ENCODE assay signal across 8 cellular contexts in genomic region chr16:635573-636205, GRCh38. TPM values are rescaled to one million over a fixed set of nuclear protein-coding genes. Genes with fewer than 3 reads are reported as not detected.
DNase-seq lines count a peak whose midpoint lies in the region; ATAC-seq and TF ChIP-seq lines count a peak whose summit lies in the region.

No MANE protein-coding gene starts in this region.

- peak overlapping the region; percentile 55 for H3K4me3 ChIP-seq in astrocyte of the cerebellum (ENCODE audit: low read depth, low read length)
- peak overlapping the region; percentile 95 for H3K4me3 ChIP-seq in lower lobe of right lung
- peak overlapping the region; percentile 69 to 96 for H3K4me3 ChIP-seq in vagina

- no peaks in the 10 kb centered on the region for H3K9me3 ChIP-seq in lower lobe of right lung
- no peaks in the 10 kb centered on the region for H3K9me3 ChIP-seq in vagina

- TF ChIP-seq CTCF in astrocyte of the cerebellum (IDR thresholded peaks at IDR 0.05; ENCODE audit: low read depth, low read length, missing control alignments) (no peak), lower lobe of right lung (IDR thresholded peaks at IDR 0.05) (no peak), vagina (IDR thresholded peaks at IDR 0.05) (no peak)

- TF ChIP-seq POLR2A in vagina (IDR thresholded peaks at IDR 0.05), result no peak

- H3K36me3 ChIP-seq in lower lobe of right lung (peaks cover 5% of the 10 kb centered on the region), vagina (no peaks in the 10 kb centered on the region)

- in situ Hi-C loops in astrocyte of the cerebellum (cut with HindIII; ENCODE audit: low sequenced_read_pairs), result no loop called here

- DNase-seq in astrocyte of the cerebellum (ENCODE audit: low read depth) (no peak), lower lobe of right lung (no peak), vagina (ENCODE audit: extremely low spot score in 2 of 2) (no peak), mucosa of gallbladder (ENCODE audit: low spot score) (no peak), NCI-H524 treated with DMSO at 0.1 percent for 48 hours (lab: John Stamatoyannopoulos, UW) (no peak), cerebellar nuclear complex (lab: John Stamatoyannopoulos, UW) (no peak)

- H3K27me3 ChIP-seq in lower lobe of right lung (ENCODE audit: low read depth), result no peaks in the 10 kb centered on the region
- no peaks in the 10 kb centered on the region for H3K27me3 ChIP-seq in vagina

- ATAC-seq in GM18861 (IDR thresholded peaks at IDR 0.05; ENCODE audit: unreplicated experiment), result peak; percentile 1
- ATAC-seq in HG03457 (IDR thresholded peaks at IDR 0.05; ENCODE audit: unreplicated experiment), result peak; percentile 1
- ATAC-seq in lower lobe of right lung, result no peak

- intact Hi-C loops in lower lobe of right lung (cut with DNase I), result no loop called here
- intact Hi-C loops in vagina (cut with DNase I), result no loop called here

- H3K27ac ChIP-seq in lower lobe of right lung, result peak overlapping the region; percentile 92
- H3K27ac ChIP-seq in vagina, result peak overlapping the region; percentile 99

- H3K4me1 ChIP-seq in lower lobe of right lung, result peaks cover 27% of the 10 kb centered on the region
- H3K4me1 ChIP-seq in vagina, result peaks cover 39% of the 10 kb centered on the region

RNA-seq across cellular contexts. Expression of gene METTL26, which starts 0.4 kb away (rescaled TPM):
- total RNA-seq in lower lobe of right lung (63.1 TPM), vagina (187 TPM), mucosa of gallbladder (69.3 TPM)

RNA-seq across cellular contexts. Expression of gene WFIKKN1, which starts 4.9 kb away (rescaled TPM):
- total RNA-seq in lower lobe of right lung (1.2 TPM), vagina (3.2 TPM), mucosa of gallbladder (1.7 TPM)

RNA-seq across cellular contexts. Expression of gene MCRIP2, which starts 5.9 kb away (rescaled TPM):
- total RNA-seq in lower lobe of right lung (47.7 TPM), vagina (27.0 TPM), mucosa of gallbladder (67.6 TPM)

RNA-seq across cellular contexts. Expression of gene WDR90, which starts 13.5 kb away (rescaled TPM):
- total RNA-seq in lower lobe of right lung, result 31.4 TPM
- 34.9 TPM for total RNA-seq in vagina
- 62.4 TPM for total RNA-seq in mucosa of gallbladder

RNA-seq across cellular contexts. Expression of gene RHOT2, which starts 32.2 kb away (rescaled TPM):
- total RNA-seq in lower lobe of right lung, result 81.6 TPM
- total RNA-seq in vagina, result 91.1 TPM
- 125 TPM for total RNA-seq in mucosa of gallbladder

Comparison
In these comparisons a context has a peak if more than half of its experiments do, and no peak if none do; other contexts are left out.
1. ATAC-seq: peak in GM18861 (single experiment) and HG03457 (single experiment); none in lower lobe of right lung (0 of 2).
2. Peak in every context shown above with its lines, with median percentiles within 50 percentile points of each other: H3K4me3 ChIP-seq.